In the genomic region with DNA sequence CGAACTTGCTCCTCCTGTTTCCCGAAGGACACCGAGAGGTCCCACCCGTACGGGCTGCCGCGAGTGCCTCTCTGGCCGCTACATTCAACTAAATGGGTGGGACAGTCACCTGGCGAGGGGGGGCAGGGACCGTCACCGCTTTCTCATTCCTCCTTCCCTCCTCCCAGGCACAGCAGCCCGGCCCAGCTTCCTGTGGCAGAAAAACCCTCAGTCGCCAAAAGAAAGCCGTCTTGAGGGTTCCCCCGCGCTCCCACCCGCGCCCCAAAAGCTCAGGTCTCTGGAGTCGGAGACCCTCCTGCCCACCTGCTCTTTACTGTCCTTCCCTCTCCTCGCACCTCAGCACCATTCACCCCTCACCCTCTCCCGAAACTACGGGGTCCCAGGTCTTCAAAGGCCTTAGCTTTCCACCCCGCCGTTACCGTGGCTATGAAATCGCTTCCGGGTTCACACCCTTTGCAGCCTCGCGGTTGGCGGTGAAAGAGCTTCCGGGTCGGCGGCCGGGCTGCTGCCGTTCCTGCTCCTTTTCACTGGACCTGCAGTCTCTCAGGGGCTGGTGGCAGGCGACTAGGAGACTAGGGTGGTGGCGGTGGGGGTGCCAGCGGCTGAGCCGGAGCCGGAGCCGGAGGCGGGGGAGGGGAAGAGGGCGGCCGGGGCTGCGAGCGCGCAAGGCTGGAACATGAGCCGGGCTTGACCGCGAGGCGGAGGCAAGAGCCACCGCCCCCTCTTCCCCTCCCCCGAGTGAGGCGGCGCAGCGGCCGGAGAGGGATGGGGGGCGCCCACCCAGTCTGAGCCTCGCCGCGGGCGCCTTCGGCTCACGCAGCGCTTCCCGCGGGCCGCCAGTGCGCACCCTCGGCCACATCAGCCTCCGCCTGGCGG, we compare ENCODE assay signal across 8 cellular contexts. TPM values are rescaled to one million over a fixed set of nuclear protein-coding genes. Genes with fewer than 3 reads are reported as not detected.
DNase-seq lines count a peak whose midpoint lies in the region; ATAC-seq lines count a peak whose summit lies in the region.

Gene ANKIB1 (plus strand): TSS at position 488 of the 876 bp plus-strand sequence. CDS start 49,005 bp downstream, outside the sequence.
Gene KRIT1 (minus strand): TSS at position 428 of the 876 bp plus-strand sequence. CDS start 3,779 bp downstream, outside the sequence.

- CTCF ChIA-PET in activated CD8-positive, alpha-beta memory T cell treated with anti-CD3 and anti-CD28 coated beads for 36 hours (lab: Charles Lee) = interaction anchor here (1.0 to 1.4 kb wide), 2 partner anchors 122 to 202 kb away, joined by 3 to 8 read pairs; partner anchors contain the start of gene GATAD1

- H3K27ac ChIP-seq in effector memory CD4-positive, alpha-beta T cell (ENCODE audit: insufficient read depth, low read length, poor library complexity, severe bottlenecking) = peak within 1 kb of the TSS; percentile 92

- no peaks in the 10 kb centered on the region for H3K9me3 ChIP-seq in effector memory CD4-positive, alpha-beta T cell (ENCODE audit: control insufficient read depth, low read length)

- H3K36me3 Mint-ChIP-seq in memory B cell = no peaks in the 10 kb centered on the region

- POLR2A ChIA-PET in activated CD8-positive, alpha-beta memory T cell treated with anti-CD3 and anti-CD28 coated beads for 36 hours (lab: Charles Lee) = interaction anchor here (0.5 to 2.8 kb wide), 5 partner anchors 45 to 283 kb away, joined by 3 to 18 read pairs (median 5); partner anchors contain the start of genes CYP51A1, GATAD1, LRRD1 and PEX1

- H3K4me3 Mint-ChIP-seq in memory B cell = peak within 1 kb of the TSS; percentile 98

- peak within 1 kb of the TSS; percentile 100 for H3K27ac Mint-ChIP-seq in memory B cell

- no peaks in the 10 kb centered on the region for H3K27me3 Mint-ChIP-seq in memory B cell

- H3K4me3 ChIP-seq in effector memory CD4-positive, alpha-beta T cell (ENCODE audit: insufficient read depth, low read depth, low read length, poor library complexity, severe bottlenecking) = peak within 1 kb of the TSS; percentile 80

- DNase-seq in COLO668 (lab: John Stamatoyannopoulos, UW; ENCODE audit: unreplicated experiment) (peak; percentile 83), HS-5 (ENCODE audit: low read depth) (peak; percentile 50), memory B cell (ENCODE audit: low spot score in 2 of 2) (peak; percentile 77 to 83)
- DNase-seq in NK-92 treated with Interleukin-12 subunit alpha and Interleukin-12 subunit beta, amount 100 ng/mL, for 24 hours (lab: John Stamatoyannopoulos, UW) = peak; percentile 92
- peak; percentile 76 to 83 (median 80) for DNase-seq in effector memory CD4-positive, alpha-beta T cell
- peak; percentile 73 for DNase-seq in stimulated activated CD8-positive, alpha-beta memory T cell treated with anti-CD3 and anti-CD28 coated beads, Interleukin-15, amount 100 ng/mL, for 1 hour (ENCODE audit: low read depth)

- H3K27me3 ChIP-seq in effector memory CD4-positive, alpha-beta T cell (replicated peaks; ENCODE audit: control insufficient read depth, insufficient read depth, low read length, poor library complexity, severe bottlenecking) = no peaks in the 10 kb centered on the region

- H3K9me3 Mint-ChIP-seq in memory B cell = no peaks in the 10 kb centered on the region

- peaks cover 25% of the 10 kb centered on the region for H3K4me1 Mint-ChIP-seq in memory B cell

- peaks cover 8% of the 10 kb centered on the region for H3K36me3 ChIP-seq in effector memory CD4-positive, alpha-beta T cell (ENCODE audit: control insufficient read depth, insufficient read depth, low read length)

- peak; percentile 76 for ATAC-seq in GM19468 (IDR thresholded peaks at IDR 0.05; ENCODE audit: extremely low read depth, unreplicated experiment)
- peak; percentile 85 for ATAC-seq in memory B cell (ENCODE audit: low read depth)

- peaks cover 10% of the 10 kb centered on the region for H3K4me1 ChIP-seq in effector memory CD4-positive, alpha-beta T cell (ENCODE audit: control insufficient read depth, insufficient read depth, low read length, poor library complexity, severe bottlenecking)

RNA-seq across cellular contexts. Expression of gene ANKIB1, which starts in this region (rescaled TPM):
- total RNA-seq in activated CD8-positive, alpha-beta memory T cell treated with anti-CD3 and anti-CD28 coated beads for 36 hours = 10 to 100 TPM; 39.9 to 43.4 TPM

RNA-seq across cellular contexts. Expression of gene KRIT1, which starts in this region (rescaled TPM):
- total RNA-seq in activated CD8-positive, alpha-beta memory T cell treated with anti-CD3 and anti-CD28 coated beads for 36 hours = 10 to 100 TPM; 38.2 to 39.7 TPM

Comparison
In these comparisons a context has a peak if more than half of its experiments do, and no peak if none do; other contexts are left out.
1. Peak in every context shown above with its lines: DNase-seq, ATAC-seq, H3K4me3 ChIP-seq and H3K27ac ChIP-seq.